ENCODE assay signal across 1 cellular context in genomic region chr1:91997607-91998195, GRCh38.
TF ChIP-seq lines count a peak whose summit lies in the region.

No MANE protein-coding gene starts in this region.

TF ChIP-seq in Ishikawa, 13 proteins besides CTCF, POLR2A, EP300 and RAD21 (continued from another document):
- TF ChIP-seq REST (IDR thresholded peaks at IDR 0.05; ENCODE audit: low read depth), result no peak
- no peak for TF ChIP-seq TEAD4 (IDR thresholded peaks at IDR 0.05)
- no peak for TF ChIP-seq CREB1 (IDR thresholded peaks at IDR 0.05; ENCODE audit: low read depth)
- TF ChIP-seq MAX (IDR thresholded peaks at IDR 0.05), result no peak
- TF ChIP-seq USF1 (IDR thresholded peaks at IDR 0.05), result no peak
- no peak for TF ChIP-seq CEBPB (IDR thresholded peaks at IDR 0.05)
- TF ChIP-seq EGR1 (IDR thresholded peaks at IDR 0.05), result no peak
